4 cellular contexts compared by ENCODE assay signal in genomic region chrX:1029494-1029893, GRCh38.
"Had no signal": no experiment of that assay in that cellular context is flagged by ENCODE, and none has a peak within 500 bp of the region (broad histone marks: within the 10 kb centered on the region; RNA-seq: fewer than 3 reads in every experiment).

No MANE protein-coding gene starts in this region.

- DNase-seq: GM23248, H9, HCEC 1CT, IMR-90 had no signal

- H3K4me3 Mint-ChIP-seq: H9 had no signal

- H3K27ac ChIP-seq: GM23248 had no signal

- H3K4me3 ChIP-seq: GM23248 had no signal

- H2AFZ ChIP-seq: GM23248 had no signal
